In the genomic region with DNA sequence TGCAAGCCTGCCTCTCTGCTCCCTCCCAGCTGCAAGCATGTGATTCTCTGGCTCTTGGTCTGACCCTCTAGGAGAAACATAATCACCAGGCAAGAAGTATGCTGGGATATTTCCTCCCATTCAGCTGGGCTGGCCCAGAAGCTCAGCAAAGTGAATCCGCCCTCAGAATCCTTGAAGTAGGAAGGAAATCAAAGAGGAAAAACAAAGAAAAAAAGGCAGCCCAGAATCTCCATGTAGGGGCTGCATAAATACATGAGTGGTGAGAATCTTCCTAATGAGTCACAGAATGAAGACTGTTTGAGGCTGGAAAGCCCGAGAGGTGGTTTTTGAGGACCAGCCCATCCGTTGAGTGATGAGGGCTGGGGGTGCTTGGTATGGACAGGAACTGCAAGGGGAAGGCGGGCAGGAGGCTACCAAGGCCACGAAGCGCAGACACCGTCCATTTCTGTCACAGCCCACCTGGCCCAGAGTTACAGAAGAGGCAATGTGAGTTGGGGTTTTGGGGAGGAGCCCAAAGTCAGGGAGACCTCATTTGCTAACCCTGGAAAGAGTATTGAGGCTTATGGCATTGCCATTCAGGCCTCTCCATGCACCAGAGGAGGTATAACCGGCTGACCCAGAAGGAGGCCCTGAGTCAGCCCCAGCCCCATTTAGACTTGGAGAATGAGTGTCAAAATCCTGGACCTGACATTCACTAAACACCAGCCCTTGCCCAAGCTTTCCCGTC, we compare ENCODE assay signal across 1 cellular context.
TF ChIP-seq lines count a peak whose summit lies in the region.

No MANE protein-coding gene starts in this region.

TF ChIP-seq in SK-N-SH, 30 proteins besides CTCF, POLR2A, EP300 and RAD21 (continued from another document):
- TF ChIP-seq TCF12 (IDR thresholded peaks at IDR 0.05), result no peak
- TF ChIP-seq, protein P1, sequence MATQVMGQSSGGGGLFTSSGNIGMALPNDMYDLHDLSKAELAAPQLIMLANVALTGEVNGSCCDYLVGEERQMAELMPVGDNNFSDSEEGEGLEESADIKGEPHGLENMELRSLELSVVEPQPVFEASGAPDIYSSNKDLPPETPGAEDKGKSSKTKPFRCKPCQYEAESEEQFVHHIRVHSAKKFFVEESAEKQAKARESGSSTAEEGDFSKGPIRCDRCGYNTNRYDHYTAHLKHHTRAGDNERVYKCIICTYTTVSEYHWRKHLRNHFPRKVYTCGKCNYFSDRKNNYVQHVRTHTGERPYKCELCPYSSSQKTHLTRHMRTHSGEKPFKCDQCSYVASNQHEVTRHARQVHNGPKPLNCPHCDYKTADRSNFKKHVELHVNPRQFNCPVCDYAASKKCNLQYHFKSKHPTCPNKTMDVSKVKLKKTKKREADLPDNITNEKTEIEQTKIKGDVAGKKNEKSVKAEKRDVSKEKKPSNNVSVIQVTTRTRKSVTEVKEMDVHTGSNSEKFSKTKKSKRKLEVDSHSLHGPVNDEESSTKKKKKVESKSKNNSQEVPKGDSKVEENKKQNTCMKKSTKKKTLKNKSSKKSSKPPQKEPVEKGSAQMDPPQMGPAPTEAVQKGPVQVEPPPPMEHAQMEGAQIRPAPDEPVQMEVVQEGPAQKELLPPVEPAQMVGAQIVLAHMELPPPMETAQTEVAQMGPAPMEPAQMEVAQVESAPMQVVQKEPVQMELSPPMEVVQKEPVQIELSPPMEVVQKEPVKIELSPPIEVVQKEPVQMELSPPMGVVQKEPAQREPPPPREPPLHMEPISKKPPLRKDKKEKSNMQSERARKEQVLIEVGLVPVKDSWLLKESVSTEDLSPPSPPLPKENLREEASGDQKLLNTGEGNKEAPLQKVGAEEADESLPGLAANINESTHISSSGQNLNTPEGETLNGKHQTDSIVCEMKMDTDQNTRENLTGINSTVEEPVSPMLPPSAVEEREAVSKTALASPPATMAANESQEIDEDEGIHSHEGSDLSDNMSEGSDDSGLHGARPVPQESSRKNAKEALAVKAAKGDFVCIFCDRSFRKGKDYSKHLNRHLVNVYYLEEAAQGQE (IDR thresholded peaks at IDR 0.05; ENCODE audit: low read depth, low read length), result no peak
- TF ChIP-seq, protein P2, sequence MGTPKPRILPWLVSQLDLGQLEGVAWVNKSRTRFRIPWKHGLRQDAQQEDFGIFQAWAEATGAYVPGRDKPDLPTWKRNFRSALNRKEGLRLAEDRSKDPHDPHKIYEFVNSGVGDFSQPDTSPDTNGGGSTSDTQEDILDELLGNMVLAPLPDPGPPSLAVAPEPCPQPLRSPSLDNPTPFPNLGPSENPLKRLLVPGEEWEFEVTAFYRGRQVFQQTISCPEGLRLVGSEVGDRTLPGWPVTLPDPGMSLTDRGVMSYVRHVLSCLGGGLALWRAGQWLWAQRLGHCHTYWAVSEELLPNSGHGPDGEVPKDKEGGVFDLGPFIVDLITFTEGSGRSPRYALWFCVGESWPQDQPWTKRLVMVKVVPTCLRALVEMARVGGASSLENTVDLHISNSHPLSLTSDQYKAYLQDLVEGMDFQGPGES (IDR thresholded peaks at IDR 0.05; ENCODE audit: low read depth, low read length), result no peak
- no peak for TF ChIP-seq RXRA (IDR thresholded peaks at IDR 0.05; ENCODE audit: borderline replicate concordance, low read depth)
- no peak for TF ChIP-seq FOXJ3 (CRISPR knock-in tag; IDR thresholded peaks at IDR 0.05)
- no peak for TF ChIP-seq JUND (IDR thresholded peaks at IDR 0.05)
- no peak for TF ChIP-seq YY1 (IDR thresholded peaks at IDR 0.05; ENCODE audit: low read depth)
- no peak for TF ChIP-seq RFX5 (IDR thresholded peaks at IDR 0.05; ENCODE audit: low read length)
- TF ChIP-seq, protein P3, sequence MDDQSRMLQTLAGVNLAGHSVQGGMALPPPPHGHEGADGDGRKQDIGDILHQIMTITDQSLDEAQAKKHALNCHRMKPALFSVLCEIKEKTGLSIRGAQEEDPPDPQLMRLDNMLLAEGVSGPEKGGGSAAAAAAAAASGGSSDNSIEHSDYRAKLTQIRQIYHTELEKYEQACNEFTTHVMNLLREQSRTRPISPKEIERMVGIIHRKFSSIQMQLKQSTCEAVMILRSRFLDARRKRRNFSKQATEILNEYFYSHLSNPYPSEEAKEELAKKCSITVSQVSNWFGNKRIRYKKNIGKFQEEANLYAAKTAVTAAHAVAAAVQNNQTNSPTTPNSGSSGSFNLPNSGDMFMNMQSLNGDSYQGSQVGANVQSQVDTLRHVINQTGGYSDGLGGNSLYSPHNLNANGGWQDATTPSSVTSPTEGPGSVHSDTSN (IDR thresholded peaks at IDR 0.05), result no peak
- TF ChIP-seq EZH2phosphoT487 (IDR thresholded peaks at IDR 0.05; ENCODE audit: borderline replicate concordance, low read depth), result no peak
- no peak for TF ChIP-seq MXI1 (IDR thresholded peaks at IDR 0.05; ENCODE audit: low read depth, low read length)
- TF ChIP-seq MEF2A (IDR thresholded peaks at IDR 0.05; ENCODE audit: borderline replicate concordance, low read depth), result no peak
- TF ChIP-seq POLR2AphosphoS5 (IDR thresholded peaks at IDR 0.05; ENCODE audit: low read depth, low read length), result no peak
TF ChIP-seq in SK-N-SH: peak in this region for 0.
